19 cellular contexts compared by ENCODE assay signal in the genomic region with DNA sequence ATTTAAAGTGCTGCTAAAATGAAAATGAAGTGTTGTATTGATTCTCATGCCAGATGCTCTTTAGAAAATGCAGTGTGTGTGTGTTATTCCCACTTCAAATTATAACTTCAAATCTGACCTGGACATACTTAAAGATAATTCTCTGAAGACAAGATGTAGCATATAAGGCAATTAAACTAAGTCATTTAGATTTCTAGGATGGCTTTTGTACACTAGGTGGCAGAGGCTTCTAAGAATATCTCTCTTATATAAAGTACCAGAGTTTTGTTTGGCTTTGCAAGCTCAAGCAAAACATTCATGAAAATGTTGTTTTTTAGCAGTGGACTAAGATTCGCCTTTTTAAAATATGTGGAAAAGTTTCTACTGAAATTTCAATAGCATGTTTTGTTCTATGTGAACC.
DNase-seq lines count a peak whose midpoint lies in the region; ATAC-seq and TF ChIP-seq lines count a peak whose summit lies in the region.
"Had no signal": no experiment of that assay in that cellular context is flagged by ENCODE, and none has a peak within 500 bp of the region (broad histone marks: within the 10 kb centered on the region; RNA-seq: fewer than 3 reads in every experiment).

No MANE protein-coding gene starts in this region.

- H3K27ac Mint-ChIP-seq in H9: no peak overlapping the region
- H3K27ac Mint-ChIP-seq in endodermal cell: no peak overlapping the region
- H3K27ac Mint-ChIP-seq: B cell; stimulated activated naive B cell treated with anti-CD40 and anti-IgM and Interleukin-4, amounts not matched to agents 10 μg/mL and 1 μg/mL and 100 μg/mL, for 72 hours had no signal

- H3K36me3 Mint-ChIP-seq in H9 (ENCODE audit: insufficient read depth in 1 of 3, low read depth in 3 of 3): no peaks in the 10 kb centered on the region
- no peaks in the 10 kb centered on the region for H3K36me3 Mint-ChIP-seq in endodermal cell (ENCODE audit: low read depth)
- H3K36me3 Mint-ChIP-seq: stimulated activated naive B cell treated with anti-CD40 and anti-IgM and Interleukin-4, amounts not matched to agents 10 μg/mL and 1 μg/mL and 100 μg/mL, for 72 hours had no signal

- intact Hi-C loops in PC-3 (cut with micrococcal nuclease) (no loop called here), body of pancreas (cut with DNase I) (no loop called here)

- H4K8ac ChIP-seq in H9 (replicated peaks; ENCODE audit: insufficient read length, low read depth, low read length): no peak overlapping the region

- H4K20me1 ChIP-seq in H9 (ENCODE audit: control insufficient read depth, insufficient read depth, insufficient read length) (no peaks in the 10 kb centered on the region), PC-3 (ENCODE audit: low read length) (no peaks in the 10 kb centered on the region)

- CTCF ChIA-PET in PC-3 (lab: Charles Lee): no interaction called here

- H4K5ac ChIP-seq in H9 (ENCODE audit: insufficient read length, low read depth, low read length): no peak overlapping the region

- H2BK120ac ChIP-seq in H9 (ENCODE audit: low read depth, low read length, poor library complexity, severe bottlenecking): no peak overlapping the region

- ATAC-seq in PC-3: peak; percentile 49; the same call in 1 of the 2 replicates
- ATAC-seq in body of pancreas: no peak
- ATAC-seq: gastrocnemius medialis; GM12878; stimulated activated naive B cell treated with anti-CD40 and anti-IgM and Interleukin-4, amounts not matched to agents 10 μg/mL and 1 μg/mL and 100 μg/mL, for 72 hours had no signal

- H3K27me3 ChIP-seq in H9 (ENCODE audit: insufficient read depth, low read length) (no peaks in the 10 kb centered on the region), PC-3 (ENCODE audit: low read length) (no peaks in the 10 kb centered on the region), endodermal cell (ENCODE audit: control insufficient read depth, insufficient read depth, low read length, poor library complexity, severe bottlenecking) (no peaks in the 10 kb centered on the region), body of pancreas (no peaks in the 10 kb centered on the region)
- H3K27me3 ChIP-seq: gastrocnemius medialis, right atrium auricular region had no signal

- H3T11ph ChIP-seq in H9 (ENCODE audit: low read length): no peak overlapping the region

- H3K27ac ChIP-seq in H9 (ENCODE audit: insufficient read length, low read depth, low read length): no peak overlapping the region
- no peak overlapping the region for H3K27ac ChIP-seq in PC-3 (ENCODE audit: low read length)
- no peak overlapping the region for H3K27ac ChIP-seq in endodermal cell (ENCODE audit: low read depth, low read length)
- H3K27ac ChIP-seq in body of pancreas: no peak overlapping the region
- H3K27ac ChIP-seq: gastrocnemius medialis, right atrium auricular region had no signal

- POLR2A ChIA-PET in PC-3 (lab: Charles Lee; ENCODE audit: unreplicated experiment): no interaction called here

- H3K4me3 Mint-ChIP-seq in H9 (no peak overlapping the region), endodermal cell (no peak overlapping the region)
- H3K4me3 Mint-ChIP-seq: B cell; stimulated activated naive B cell treated with anti-CD40 and anti-IgM and Interleukin-4, amounts not matched to agents 10 μg/mL and 1 μg/mL and 100 μg/mL, for 72 hours had no signal

- H3K56ac ChIP-seq in H9 (ENCODE audit: insufficient read length, low read depth, low read length): no peak overlapping the region

- H3K27me3 Mint-ChIP-seq in H9 (ENCODE audit: low read depth) (no peaks in the 10 kb centered on the region), endodermal cell (ENCODE audit: insufficient read depth) (no peaks in the 10 kb centered on the region)
- H3K27me3 Mint-ChIP-seq: B cell; stimulated activated naive B cell treated with anti-CD40 and anti-IgM and Interleukin-4, amounts not matched to agents 10 μg/mL and 1 μg/mL and 100 μg/mL, for 72 hours had no signal

- peak; percentile 4 for DNase-seq in A172 (ENCODE audit: low spot score)
- DNase-seq in H9: no peak
- peak; percentile 4 for DNase-seq in PC-3
- no peak for DNase-seq in endodermal cell
- no peak for DNase-seq in body of pancreas
- no peak for DNase-seq in GM20000 (ENCODE audit: low spot score)
- no peak for DNase-seq in hepatic stellate cell (ENCODE audit: low spot score)
- no peak for DNase-seq in stimulated activated CD4-positive, alpha-beta T cell treated with anti-CD3 and anti-CD28 coated beads, Interleukin-15, amount 100 ng/mL, for 24 hours
- DNase-seq: activated CD4-positive, alpha-beta T cell treated with anti-CD3 and anti-CD28 coated beads, Interleukin-2, amount 50 U/mL, for 4 hours; effector CD8-positive, alpha-beta T cell; gastrocnemius medialis; kidney glomerular epithelial cell; NCI-H2081; stimulated activated CD4-positive, alpha-beta T cell treated with anti-CD3 and anti-CD28 coated beads, Interleukin-4, amount 100 ng/mL, for 4 hours; stimulated activated naive B cell treated with anti-CD40 and anti-IgM and Interleukin-4, amounts not matched to agents 10 μg/mL and 1 μg/mL and 100 μg/mL, for 72 hours; T-helper 2 cell had no signal

- H3K9me2 ChIP-seq in PC-3 (replicated peaks; ENCODE audit: low read length): no peaks in the 10 kb centered on the region

- H3K23me2 ChIP-seq in H9 (ENCODE audit: insufficient read length, low read depth, low read length, poor library complexity, severe bottlenecking): no peaks in the 10 kb centered on the region

- no peaks in the 10 kb centered on the region for H3K79me1 ChIP-seq in H9 (ENCODE audit: insufficient read depth, low read depth, low read length, poor library complexity, severe bottlenecking)

- H2BK20ac ChIP-seq in H9 (ENCODE audit: low read depth, low read length, poor library complexity, severe bottlenecking): no peak overlapping the region

- H3K4me1 Mint-ChIP-seq in H9 (peaks cover 8 to 21% of the 10 kb centered on the region in 2 experiments), endodermal cell (peaks cover 3% of the 10 kb centered on the region)
- H3K4me1 Mint-ChIP-seq: B cell; stimulated activated naive B cell treated with anti-CD40 and anti-IgM and Interleukin-4, amounts not matched to agents 10 μg/mL and 1 μg/mL and 100 μg/mL, for 72 hours had no signal

- H3K4me3 ChIP-seq in PC-3 (ENCODE audit: low read length) (no peak overlapping the region), endodermal cell (ENCODE audit: low read length) (no peak overlapping the region), body of pancreas (no peak overlapping the region)
- H3K4me3 ChIP-seq: gastrocnemius medialis, GM12878, right atrium auricular region had no signal

- no peak overlapping the region for H2BK12ac ChIP-seq in H9 (ENCODE audit: insufficient read length, low read depth, low read length)

- no peak overlapping the region for H2AFZ ChIP-seq in H9 (ENCODE audit: low read length)
- no peak overlapping the region for H2AFZ ChIP-seq in PC-3 (ENCODE audit: low read length)

- H2BK5ac ChIP-seq in H9 (ENCODE audit: insufficient read length, low read length): no peak overlapping the region

- H3K36me3 ChIP-seq in PC-3 (ENCODE audit: low read depth, low read length): no peaks in the 10 kb centered on the region
- H3K36me3 ChIP-seq in endodermal cell (ENCODE audit: control insufficient read depth, insufficient read depth, low read length): no peaks in the 10 kb centered on the region
- no peaks in the 10 kb centered on the region for H3K36me3 ChIP-seq in body of pancreas (replicated peaks in 1 of 2; ENCODE audit: insufficient read depth in 1 of 2, low read depth in 2 of 2)
- H3K36me3 ChIP-seq: gastrocnemius medialis, right atrium auricular region had no signal

- no peak overlapping the region for H3K9ac ChIP-seq in H9 (ENCODE audit: extremely low read depth, insufficient read length, low read length)
- no peak overlapping the region for H3K9ac ChIP-seq in PC-3 (ENCODE audit: low read length)
- H3K9ac ChIP-seq in endodermal cell (ENCODE audit: extremely low read depth, low read length, poor library complexity, severe bottlenecking): no peak overlapping the region

- H3K4ac ChIP-seq in H9 (ENCODE audit: low read depth, low read length): no peak overlapping the region

- TF ChIP-seq CTCF in H9 (conservative IDR thresholded peaks at IDR 0.05) (peak; percentile 41), PC-3 (conservative IDR thresholded peaks at IDR 0.05; ENCODE audit: low read depth, low read length) (peak; percentile 13; the same call in 1 of the 2 replicates), endodermal cell (conservative IDR thresholded peaks at IDR 0.05) (peak; percentile 58), body of pancreas (IDR thresholded peaks at IDR 0.05) (no peak), GM20000 (IDR thresholded peaks at IDR 0.05; ENCODE audit: extremely low read depth, missing control alignments) (no peak)

- H2BK15ac ChIP-seq in H9 (ENCODE audit: low read depth, low read length): no peak overlapping the region

- H3K79me2 ChIP-seq in H9 (ENCODE audit: insufficient read depth, low read length): no peaks in the 10 kb centered on the region
- no peaks in the 10 kb centered on the region for H3K79me2 ChIP-seq in PC-3 (ENCODE audit: low read length)

- no peak overlapping the region for H4K91ac ChIP-seq in H9 (ENCODE audit: insufficient read length, low read depth, low read length)

- H3K14ac ChIP-seq in H9 (ENCODE audit: insufficient read depth, low read length): no peak overlapping the region

- WGBS in H9 (ENCODE audit: extremely low coverage, insufficient read length, low lambda C conversion rate): no CpG with 5 or more reads among the region's 1 CpG
- 83% methylated on average over 1 of the region's 1 CpG; no CpG with 5 or more reads in 1 of the 2 experiments for WGBS in endodermal cell (ENCODE audit: insufficient coverage in 1 of 2, insufficient read length in 1 of 2), 2 experiments
- WGBS in body of pancreas, 2 donors: 41 to 52% methylated on average over 1 of the region's 1 CpG

- H3K9me3 ChIP-seq in H9 (ENCODE audit: control insufficient read depth, low read depth, low read length): no peaks in the 10 kb centered on the region
- H3K9me3 ChIP-seq in PC-3 (ENCODE audit: low read length): no peaks in the 10 kb centered on the region
- H3K9me3 ChIP-seq in endodermal cell (ENCODE audit: control insufficient read depth, low read length): no peaks in the 10 kb centered on the region
- H3K9me3 ChIP-seq in body of pancreas: no peaks in the 10 kb centered on the region
- H3K9me3 ChIP-seq: gastrocnemius medialis, right atrium auricular region had no signal

- H3K4me2 ChIP-seq in H9 (ENCODE audit: insufficient read depth, insufficient read length, low read length) (no peak overlapping the region), PC-3 (ENCODE audit: low read length) (no peak overlapping the region)

- H3K9me3 Mint-ChIP-seq in H9: no peaks in the 10 kb centered on the region
- no peaks in the 10 kb centered on the region for H3K9me3 Mint-ChIP-seq in endodermal cell
- H3K9me3 Mint-ChIP-seq: stimulated activated naive B cell treated with anti-CD40 and anti-IgM and Interleukin-4, amounts not matched to agents 10 μg/mL and 1 μg/mL and 100 μg/mL, for 72 hours had no signal

- no peaks in the 10 kb centered on the region for H3F3A ChIP-seq in PC-3 (ENCODE audit: low read length, unreplicated experiment)

- H3K4me1 ChIP-seq in H9 (ENCODE audit: insufficient read depth, low read length) (peaks cover 4% of the 10 kb centered on the region; the same call in 1 of the 2 replicates), PC-3 (ENCODE audit: insufficient read depth, low read length) (no peaks in the 10 kb centered on the region), endodermal cell (ENCODE audit: control insufficient read depth, insufficient read depth, low read length) (no peaks in the 10 kb centered on the region), body of pancreas (no peaks in the 10 kb centered on the region)
- H3K4me1 ChIP-seq: gastrocnemius medialis, right atrium auricular region had no signal

- H3K23ac ChIP-seq in H9 (ENCODE audit: insufficient read length, low read depth, low read length): no peak overlapping the region

- H3K18ac ChIP-seq in H9 (ENCODE audit: insufficient read length, low read depth, low read length): no peak overlapping the region

- no peak overlapping the region for H2AK5ac ChIP-seq in H9 (ENCODE audit: insufficient read length, low read length)

- TF ChIP-seq POLR2A in body of pancreas (IDR thresholded peaks at IDR 0.05): no peak

- BruUV-seq in PC-3 (replicated peaks; lab: Mats Ljungman, UMichigan): no TSS peak

Comparison
In these comparisons a context has a peak if more than half of its experiments do, and no peak if none do; other contexts are left out.
1. DNase-seq: peak in A172 (single experiment) and PC-3 (single experiment); none in H9 (single experiment), endodermal cell (single experiment), body of pancreas (0 of 4), GM20000 (single experiment), hepatic stellate cell (single experiment) and stimulated activated CD4-positive, alpha-beta T cell treated with anti-CD3 and anti-CD28 coated beads, Interleukin-15, amount 100 ng/mL, for 24 hours (single experiment).
2. CTCF ChIP-seq: peak in H9 (single experiment), PC-3 (single experiment) and endodermal cell (single experiment); none in body of pancreas (0 of 7) and GM20000 (single experiment).